ENCODE assay signal across 1 cellular context in the genomic region with DNA sequence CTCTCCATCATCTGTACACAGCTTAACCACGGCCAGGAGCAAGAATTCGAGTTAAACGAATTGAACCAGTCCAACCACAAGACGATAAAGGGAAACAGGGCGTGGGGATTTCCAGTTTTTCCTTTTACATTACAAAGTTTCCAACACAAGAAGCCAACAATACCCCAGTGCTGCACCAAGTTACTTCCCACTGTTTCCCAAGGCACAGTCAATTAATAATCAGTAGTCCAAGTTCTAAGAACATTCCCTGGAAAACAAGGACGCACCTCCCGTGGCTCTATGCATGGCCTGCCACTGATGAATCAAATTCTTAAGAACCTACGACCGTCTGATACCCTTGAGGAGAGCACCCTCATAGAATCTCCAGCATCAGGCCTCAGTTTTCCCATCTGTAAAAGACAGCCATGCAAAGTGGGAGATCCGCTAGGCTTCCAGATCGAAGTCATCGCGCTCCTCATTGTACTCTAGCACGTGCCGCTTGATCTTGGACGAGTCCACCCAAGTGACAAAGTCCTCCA.
TF ChIP-seq lines count a peak whose summit lies in the region.

No MANE protein-coding gene starts in this region.

TF ChIP-seq in GM12878, 131 proteins besides CTCF, POLR2A, EP300 and RAD21:
- TF ChIP-seq MTA2 (IDR thresholded peaks at IDR 0.05; ENCODE audit: low read depth) (0 out of 2 replicates have a peak, but pooled peaks have one; percentile 27), MXI1 (IDR thresholded peaks at IDR 0.05; ENCODE audit: low read depth, low read length) (peak; percentile 80; the same call in 1 of the 2 replicates), RAD51 (IDR thresholded peaks at IDR 0.05) (peak; percentile 69), PBX3 (IDR thresholded peaks at IDR 0.05; ENCODE audit: insufficient replicate concordance, low read depth, low read length) (no peak), IKZF2 (IDR thresholded peaks at IDR 0.05) (peak; percentile 50; a peak in 1 of 4 replicates), MEF2B (IDR thresholded peaks at IDR 0.05; ENCODE audit: partially characterized antibody, poor library complexity, severe bottlenecking) (peak; percentile 17), CBX5 (IDR thresholded peaks at IDR 0.05; ENCODE audit: low read depth) (no peak), BHLHE40 (IDR thresholded peaks at IDR 0.05; ENCODE audit: borderline replicate concordance in 1 of 2, low read depth in 2 of 2, low read length in 1 of 2) (peak; percentile 95 to 97), USF2 (IDR thresholded peaks at IDR 0.05; ENCODE audit: borderline replicate concordance, low read depth, low read length) (0 out of 2 replicates have a peak, but pooled peaks have one; percentile 17), SIX5 (IDR thresholded peaks at IDR 0.05; ENCODE audit: low read depth, low read length, severe bottlenecking) (no peak), E2F4 (IDR thresholded peaks at IDR 0.05; ENCODE audit: low read depth, low read length) (0 out of 2 replicates have a peak, but pooled peaks have one; percentile 16), SMARCA5 (IDR thresholded peaks at IDR 0.05) (0 out of 2 replicates have a peak, but pooled peaks have one; percentile 57)
